Comparison of ENCODE assay signal across 30 cellular contexts in the genomic region with DNA sequence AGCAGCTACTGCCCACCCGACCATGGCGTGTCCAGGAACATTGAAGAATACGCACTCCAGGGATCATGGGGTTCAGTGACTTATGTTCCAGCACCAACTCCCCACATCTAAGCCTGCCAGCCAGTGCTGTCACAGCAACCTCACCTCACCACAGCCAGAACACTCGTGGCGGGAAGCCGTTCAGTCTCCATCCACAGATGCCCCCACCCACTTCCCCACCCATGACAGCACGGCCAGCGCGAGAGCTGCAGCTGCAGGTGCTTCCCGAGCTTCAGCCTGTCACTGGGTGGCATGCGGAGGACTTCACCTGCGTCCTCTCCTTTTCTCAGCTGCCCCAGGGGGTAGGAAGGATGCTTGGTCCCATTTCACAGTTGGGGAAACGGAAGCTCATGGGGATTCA. TPM values are rescaled to one million over a fixed set of nuclear protein-coding genes. Genes with fewer than 3 reads are reported as not detected.
"Had no signal": no experiment of that assay in that cellular context is flagged by ENCODE, and none has a peak within 500 bp of the region (broad histone marks: within the 10 kb centered on the region; RNA-seq: fewer than 3 reads in every experiment).

No MANE protein-coding gene starts in this region.

- H3K27ac ChIP-seq: adrenal gland, brain microvascular endothelial cell, esophagus muscularis mucosa, foreskin keratinocyte, gastrocnemius medialis, heart left ventricle had no signal

- H3K4me1 ChIP-seq: adrenal gland, esophagus muscularis mucosa, gastrocnemius medialis, heart left ventricle had no signal

- H3K9me3 ChIP-seq: adrenal gland, esophagus muscularis mucosa, gastrocnemius medialis, heart left ventricle had no signal

- H3K27me3 ChIP-seq: brain microvascular endothelial cell, foreskin keratinocyte had no signal

- H3K36me3 ChIP-seq: adrenal gland, brain microvascular endothelial cell, esophagus muscularis mucosa, gastrocnemius medialis, heart left ventricle had no signal

- DNase-seq: activated CD4-positive, alpha-beta memory T cell treated with anti-CD3 and anti-CD28 coated beads, Interleukin-2, amount 10 ng/mL, durations not matched to agents 7 days and 5 days; activated CD4-positive, alpha-beta T cell treated with anti-CD3 and anti-CD28 coated beads for 36 hours; activated CD4-positive, alpha-beta T cell treated with anti-CD3 and anti-CD28 coated beads, Interleukin-2, amount 10 ng/mL, durations not matched to agents 24 days and 14 days; activated CD4-positive, CD25-positive, alpha-beta regulatory T cell; activated CD4-positive, CD25-positive, alpha-beta regulatory T cell treated with anti-CD3 and anti-CD28 coated beads, Interleukin-2, amount 50 U/mL, for 72 hours; activated CD8-positive, alpha-beta memory T cell treated with anti-CD3 and anti-CD28 coated beads, Interleukin-2, amount 50 U/mL, for 48 hours; activated effector memory CD4-positive, alpha-beta T cell treated with Interleukin-2 at 50 U/mL for 16 hours; activated gamma-delta T cell treated with Interleukin-2 at 50 U/mL for 16 hours; activated naive CD4-positive, alpha-beta T cell treated with Interleukin-2 at 50 U/mL for 16 hours; activated naive CD8-positive, alpha-beta T cell treated with anti-CD3 and anti-CD28 coated beads for 36 hours; activated naive CD8-positive, alpha-beta T cell treated with anti-CD3 and anti-CD28 coated beads, Interleukin-2, amount 50 U/mL, for 24 hours; activated T-cell treated with anti-CD3 and anti-CD28 coated beads for 4 hours; activated T-cell treated with anti-CD3 and anti-CD28 coated beads, Interleukin-2, amount 50 U/mL, for 24 hours; activated T-cell treated with anti-CD3 and anti-CD28 coated beads, Interleukin-2, amount 50 U/mL, for 72 hours; adrenal gland; anterior cingulate cortex; brain microvascular endothelial cell; cortex of kidney; dermis blood vessel endothelial cell; effector CD4-positive, alpha-beta T cell; effector memory CD8-positive, alpha-beta T cell; erythroblast; foreskin keratinocyte; gastrocnemius medialis; glutamatergic neuron; heart left ventricle; T-helper 2 cell had no signal

- ATAC-seq: activated CD4-positive, alpha-beta T cell treated with anti-CD3 and anti-CD28 coated beads for 36 hours; activated naive CD8-positive, alpha-beta T cell treated with anti-CD3 and anti-CD28 coated beads, Interleukin-2, amount 50 U/mL, for 24 hours; activated T-cell treated with anti-CD3 and anti-CD28 coated beads, Interleukin-2, amount 50 U/mL, for 72 hours; effector memory CD8-positive, alpha-beta T cell; foreskin keratinocyte; gastrocnemius medialis; heart left ventricle had no signal

- H3K4me3 ChIP-seq: adrenal gland, esophagus muscularis mucosa, gastrocnemius medialis, heart left ventricle had no signal

RNA-seq across cellular contexts. Expression of a gene that starts 50.3 kb away (rescaled TPM):
- total RNA-seq: activated CD4-positive, alpha-beta memory T cell treated with anti-CD3 and anti-CD28 coated beads, Interleukin-2, amount 10 ng/mL, durations not matched to agents 7 days and 5 days; activated CD4-positive, alpha-beta T cell treated with anti-CD3 and anti-CD28 coated beads, Interleukin-2, amount 10 ng/mL, durations not matched to agents 24 days and 14 days; activated naive CD8-positive, alpha-beta T cell treated with anti-CD3 and anti-CD28 coated beads for 36 hours; cardiac septum; dermis blood vessel endothelial cell; foreskin keratinocyte; gastrocnemius medialis; heart left ventricle; T-helper 1 cell treated with Interleukin-12 subunit alpha and Interleukin-12 subunit beta and Interleukin-4 antibody, amounts not matched to agents 30 ng/mL and 1 ng/mL, for 36 hours had no signal
- polyA plus RNA-seq: foreskin keratinocyte, heart left ventricle had no signal
